Comparison of ENCODE assay signal across 24 cellular contexts in genomic region chr11:4102711-4103110, GRCh38.
"Had no signal": no experiment of that assay in that cellular context is flagged by ENCODE, and none has a peak within 500 bp of the region (broad histone marks: within the 10 kb centered on the region; RNA-seq: fewer than 3 reads in every experiment).

No MANE protein-coding gene starts in this region.

- H3K4me3 Mint-ChIP-seq: activated CD4-positive, alpha-beta memory T cell treated with anti-CD3 and anti-CD28 coated beads, Interleukin-2, amount 10 ng/mL, durations not matched to agents 7 days and 5 days; activated naive CD8-positive, alpha-beta T cell; activated T-helper 1 cell treated with anti-CD3 and anti-CD28 coated beads, Interleukin-12 subunit alpha, Interleukin-12 subunit beta, Interleukin-2, Interleukin-4 antibody, amounts not matched to agents 30 ng/mL and 10 ng/mL and 1 ng/mL, durations not matched to agents 14 hours and 24 hours and 36 hours; natural killer cell treated with Interleukin-12 subunit alpha and Interleukin-12 subunit beta and Interleukin-15 and Interleukin-18, amount 100 ng/mL, for 72 hours; type B pancreatic cell had no signal

- ATAC-seq: gastroesophageal sphincter; natural killer cell treated with Interleukin-12 subunit alpha and Interleukin-12 subunit beta and Interleukin-15 and Interleukin-18, amount 100 ng/mL, for 72 hours had no signal

- DNase-seq: activated CD4-positive, alpha-beta memory T cell treated with anti-CD3 and anti-CD28 coated beads, Interleukin-2, amount 10 ng/mL, durations not matched to agents 7 days and 5 days; activated CD4-positive, alpha-beta T cell treated with anti-CD3 and anti-CD28 coated beads for 48 hours; activated CD4-positive, CD25-positive, alpha-beta regulatory T cell; activated gamma-delta T cell treated with Interleukin-2 at 50 U/mL for 16 hours; amniotic stem cell; colonic mucosa; dorsolateral prefrontal cortex; esophagus squamous epithelium; head of caudate nucleus; hypothalamus; left ventricle myocardium inferior; ovary; stimulated activated CD4-positive, alpha-beta T cell treated with anti-CD3 and anti-CD28 coated beads, Interleukin-2, amount 100 ng/mL, for 48 hours; stimulated activated CD8-positive, alpha-beta memory T cell treated with anti-CD3 and anti-CD28 coated beads, Interleukin-4, amount 100 ng/mL, for 48 hours; stimulated activated naive CD4-positive, alpha-beta T cell had no signal

- H3K27ac Mint-ChIP-seq: activated CD4-positive, alpha-beta memory T cell treated with anti-CD3 and anti-CD28 coated beads, Interleukin-2, amount 10 ng/mL, durations not matched to agents 7 days and 5 days; activated naive CD8-positive, alpha-beta T cell; activated T-helper 1 cell treated with anti-CD3 and anti-CD28 coated beads, Interleukin-12 subunit alpha, Interleukin-12 subunit beta, Interleukin-2, Interleukin-4 antibody, amounts not matched to agents 30 ng/mL and 10 ng/mL and 1 ng/mL, durations not matched to agents 14 hours and 24 hours and 36 hours; natural killer cell treated with Interleukin-12 subunit alpha and Interleukin-12 subunit beta and Interleukin-15 and Interleukin-18, amount 100 ng/mL, for 72 hours; type B pancreatic cell had no signal

- H3K27me3 Mint-ChIP-seq: activated CD4-positive, alpha-beta memory T cell treated with anti-CD3 and anti-CD28 coated beads, Interleukin-2, amount 10 ng/mL, durations not matched to agents 7 days and 5 days; activated naive CD8-positive, alpha-beta T cell; natural killer cell treated with Interleukin-12 subunit alpha and Interleukin-12 subunit beta and Interleukin-15 and Interleukin-18, amount 100 ng/mL, for 72 hours; type B pancreatic cell had no signal

- H3K9me3 ChIP-seq: colonic mucosa, esophagus squamous epithelium, gastroesophageal sphincter, left ventricle myocardium inferior, neutrophil, ovary, prostate gland, thoracic aorta, vagina had no signal

- H3K9me3 Mint-ChIP-seq: activated CD4-positive, alpha-beta memory T cell treated with anti-CD3 and anti-CD28 coated beads, Interleukin-2, amount 10 ng/mL, durations not matched to agents 7 days and 5 days; activated T-helper 1 cell treated with anti-CD3 and anti-CD28 coated beads, Interleukin-12 subunit alpha, Interleukin-12 subunit beta, Interleukin-2, Interleukin-4 antibody, amounts not matched to agents 30 ng/mL and 10 ng/mL and 1 ng/mL, durations not matched to agents 14 hours and 24 hours and 36 hours; natural killer cell treated with Interleukin-12 subunit alpha and Interleukin-12 subunit beta and Interleukin-15 and Interleukin-18, amount 100 ng/mL, for 72 hours; type B pancreatic cell had no signal
